ENCODE assay signal across 21 cellular contexts in the genomic region with DNA sequence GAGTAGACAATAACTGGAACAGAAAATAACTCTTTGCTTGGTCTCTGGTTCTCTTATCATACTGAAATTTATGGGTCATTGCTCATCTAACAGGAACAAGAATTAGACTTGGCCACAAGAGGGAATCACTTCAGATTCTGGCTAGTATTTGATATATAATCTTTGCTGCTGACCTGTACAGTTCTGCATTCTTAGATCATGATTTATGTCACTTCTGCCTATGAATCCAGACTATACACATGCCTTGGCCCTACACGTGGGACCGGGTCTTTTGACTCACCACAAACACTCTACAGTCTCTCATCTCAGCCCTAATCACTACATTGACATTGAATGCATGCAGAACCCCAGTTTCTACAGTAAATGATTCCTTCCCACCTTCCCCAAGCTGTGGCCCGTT.
"Had no signal": no experiment of that assay in that cellular context is flagged by ENCODE, and none has a peak within 500 bp of the region (broad histone marks: within the 10 kb centered on the region; RNA-seq: fewer than 3 reads in every experiment).

No MANE protein-coding gene starts in this region.

- ATAC-seq: activated T-cell treated with anti-CD3 and anti-CD28 coated beads, Interleukin-2, amount 50 U/mL, for 72 hours; naive thymus-derived CD8-positive, alpha-beta T cell had no signal

- H3K27ac ChIP-seq: cardiac muscle cell, left ventricle myocardium inferior, prostate gland, right atrium auricular region, suprapubic skin, transverse colon had no signal

- DNase-seq: activated CD4-positive, alpha-beta memory T cell treated with anti-CD3 and anti-CD28 coated beads for 36 hours; activated CD4-positive, alpha-beta T cell treated with anti-CD3 and anti-CD28 coated beads for 48 hours; activated CD4-positive, CD25-positive, alpha-beta regulatory T cell; activated effector memory CD4-positive, alpha-beta T cell treated with Interleukin-2 at 50 U/mL for 16 hours; activated naive CD4-positive, alpha-beta T cell treated with anti-CD3 and anti-CD28 coated beads for 36 hours; activated naive CD8-positive, alpha-beta T cell treated with anti-CD3 and anti-CD28 coated beads, Interleukin-2, amount 10 ng/mL, durations not matched to agents 7 days and 5 days; activated T-cell treated with anti-CD3 and anti-CD28 coated beads, Interleukin-2, amount 50 U/mL, for 72 hours; amniotic stem cell; effector CD8-positive, alpha-beta T cell; head of caudate nucleus; hypothalamus; left ventricle myocardium inferior; naive thymus-derived CD8-positive, alpha-beta T cell; stimulated activated CD4-positive, alpha-beta T cell treated with anti-CD3 and anti-CD28 coated beads, Interleukin-12 subunit alpha, Interleukin-12 subunit beta, amount 100 ng/mL, for 4 hours; stimulated activated CD4-positive, alpha-beta T cell treated with anti-CD3 and anti-CD28 coated beads, Interleukin-4, amount 100 ng/mL, for 4 hours; T1000; transverse colon had no signal

- H3K4me1 ChIP-seq: left ventricle myocardium inferior, prostate gland, right atrium auricular region, suprapubic skin, transverse colon had no signal

- H3K27me3 ChIP-seq: cardiac muscle cell, right atrium auricular region, suprapubic skin, transverse colon had no signal
